Comparison of ENCODE assay signal across 1 cellular context in the genomic region with DNA sequence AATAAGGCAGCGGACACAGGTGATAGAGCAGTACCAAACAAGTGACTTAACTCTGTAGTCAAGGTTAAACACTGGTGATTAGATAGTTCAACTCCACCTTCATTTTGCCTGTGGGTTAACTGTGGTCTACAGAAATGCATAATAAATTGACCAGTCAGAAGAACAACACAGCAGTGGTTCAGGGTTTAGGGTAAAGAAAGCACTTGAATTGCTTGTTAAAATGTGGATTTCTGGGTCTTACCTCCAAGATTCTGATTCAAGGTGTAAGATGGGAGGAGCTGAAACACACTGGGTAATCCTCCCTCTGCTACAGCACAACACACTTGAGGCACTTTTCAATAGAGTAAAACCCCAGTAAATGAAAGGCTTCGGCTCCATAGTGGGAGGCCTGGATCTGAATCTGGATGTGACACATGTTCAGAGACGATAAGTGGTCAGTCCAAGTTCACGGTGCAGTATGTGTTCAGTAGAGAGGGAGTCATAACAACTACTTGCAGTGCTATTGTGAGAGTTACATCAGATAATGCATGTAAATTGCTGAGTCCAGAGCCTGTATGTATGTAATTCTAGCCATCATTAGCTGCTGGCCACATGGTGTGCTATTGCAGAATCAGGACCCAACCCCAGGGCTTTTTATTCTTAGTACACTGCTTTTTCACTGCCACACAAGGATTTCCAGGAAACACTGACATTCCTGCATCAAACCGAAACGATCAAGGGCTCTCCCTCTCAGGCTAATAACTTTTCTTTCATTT.
TF ChIP-seq lines count a peak whose summit lies in the region.

No MANE protein-coding gene starts in this region.

TF ChIP-seq in GM23338, 12 proteins besides CTCF, POLR2A, EP300 and RAD21 (continued from another document):
- TF ChIP-seq, protein P1, sequence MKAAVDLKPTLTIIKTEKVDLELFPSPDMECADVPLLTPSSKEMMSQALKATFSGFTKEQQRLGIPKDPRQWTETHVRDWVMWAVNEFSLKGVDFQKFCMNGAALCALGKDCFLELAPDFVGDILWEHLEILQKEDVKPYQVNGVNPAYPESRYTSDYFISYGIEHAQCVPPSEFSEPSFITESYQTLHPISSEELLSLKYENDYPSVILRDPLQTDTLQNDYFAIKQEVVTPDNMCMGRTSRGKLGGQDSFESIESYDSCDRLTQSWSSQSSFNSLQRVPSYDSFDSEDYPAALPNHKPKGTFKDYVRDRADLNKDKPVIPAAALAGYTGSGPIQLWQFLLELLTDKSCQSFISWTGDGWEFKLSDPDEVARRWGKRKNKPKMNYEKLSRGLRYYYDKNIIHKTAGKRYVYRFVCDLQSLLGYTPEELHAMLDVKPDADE (IDR thresholded peaks at IDR 0.05), result no peak
- no peak for TF ChIP-seq ZNF114 (CRISPR knock-in tag; IDR thresholded peaks at IDR 0.05)
